33 cellular contexts compared by ENCODE assay signal in genomic region chr17:8075081-8075480, GRCh38. TPM values are rescaled to one million over a fixed set of nuclear protein-coding genes. Genes with fewer than 3 reads are reported as not detected.
"Had no signal": no experiment of that assay in that cellular context is flagged by ENCODE, and none has a peak within 500 bp of the region (broad histone marks: within the 10 kb centered on the region; RNA-seq: fewer than 3 reads in every experiment).

No MANE protein-coding gene starts in this region.

- H3K4me3 Mint-ChIP-seq: activated CD4-positive, alpha-beta memory T cell treated with anti-CD3 and anti-CD28 coated beads, Interleukin-2, amount 10 ng/mL, durations not matched to agents 7 days and 5 days; activated CD4-positive, alpha-beta T cell treated with anti-CD3 and anti-CD28 coated beads, Interleukin-2, amount 10 ng/mL, durations not matched to agents 7 days and 5 days; activated naive CD8-positive, alpha-beta T cell; activated T-cell treated with anti-CD3 and anti-CD28 coated beads, Interleukin-2, amount 50 U/mL, for 4 hours; neural crest cell had no signal

- ATAC-seq: activated T-cell treated with anti-CD3 and anti-CD28 coated beads, Interleukin-2, amount 50 U/mL, for 4 hours; heart right ventricle; sciatic nerve; stimulated activated naive B cell treated with anti-CD40 and anti-IgM and Interleukin-4, amounts not matched to agents 10 μg/mL and 1 μg/mL and 100 μg/mL, for 72 hours; WTC11 had no signal

- FAIRE-seq: bronchial epithelial cell, colon, small intestine had no signal

- DNase-seq: activated CD4-positive, alpha-beta memory T cell treated with anti-CD3 and anti-CD28 coated beads, Interleukin-2, amount 10 ng/mL, durations not matched to agents 7 days and 5 days; activated CD4-positive, alpha-beta T cell treated with anti-CD3 and anti-CD28 coated beads for 1 hour; activated CD4-positive, alpha-beta T cell treated with anti-CD3 and anti-CD28 coated beads, Interleukin-2, amount 10 ng/mL, durations not matched to agents 7 days and 5 days; activated T-cell treated with anti-CD3 and anti-CD28 coated beads, Interleukin-2, amount 50 U/mL, for 4 hours; anterior cingulate cortex; dermis blood vessel endothelial cell; effector CD4-positive, alpha-beta T cell; esophagus squamous epithelium; foreskin melanocyte; heart right ventricle; left ventricle myocardium inferior; small intestine; stimulated activated CD4-positive, alpha-beta T cell treated with anti-CD3 and anti-CD28 coated beads, Interleukin-1b, Interleukin-23, amount 100 ng/mL, for 48 hours; stimulated activated CD4-positive, alpha-beta T cell treated with anti-CD3 and anti-CD28 coated beads, Interleukin-4, amount 100 ng/mL, for 4 hours; stimulated activated CD8-positive, alpha-beta memory T cell treated with anti-CD3 and anti-CD28 coated beads, Interleukin-4, amount 100 ng/mL, for 48 hours; stimulated activated naive B cell treated with anti-CD40 and anti-IgM and Interleukin-4, amounts not matched to agents 10 μg/mL and 1 μg/mL and 100 μg/mL, for 72 hours; T-helper 1 cell; T1000 had no signal

- H3K9me3 ChIP-seq: esophagus squamous epithelium, heart right ventricle, left ventricle myocardium inferior, tibial nerve had no signal

- H3K9me3 Mint-ChIP-seq: activated CD4-positive, alpha-beta memory T cell treated with anti-CD3 and anti-CD28 coated beads, Interleukin-2, amount 10 ng/mL, durations not matched to agents 7 days and 5 days; activated CD4-positive, alpha-beta T cell treated with anti-CD3 and anti-CD28 coated beads, Interleukin-2, amount 10 ng/mL, durations not matched to agents 7 days and 5 days; activated T-cell treated with anti-CD3 and anti-CD28 coated beads, Interleukin-2, amount 50 U/mL, for 4 hours; activated T-helper 2 cell treated with anti-CD3 and anti-CD28 coated beads, Interferon-gamma antibody, Interleukin-2, Interleukin-4, amounts not matched to agents 10 μg/mL and 5 μg/mL and 100 μg/mL, durations not matched to agents 14 hours and 24 hours and 36 hours; neural crest cell; stimulated activated naive B cell treated with anti-CD40 and anti-IgM and Interleukin-4, amounts not matched to agents 10 μg/mL and 1 μg/mL and 100 μg/mL, for 72 hours; WTC11 had no signal

- H3K27ac ChIP-seq: epithelial cell of prostate, esophagus squamous epithelium, heart right ventricle, left ventricle myocardium inferior, tibial nerve had no signal

- H3K36me3 Mint-ChIP-seq: activated naive CD8-positive, alpha-beta T cell; stimulated activated naive B cell treated with anti-CD40 and anti-IgM and Interleukin-4, amounts not matched to agents 10 μg/mL and 1 μg/mL and 100 μg/mL, for 72 hours; WTC11 had no signal

- H3K27ac Mint-ChIP-seq: activated CD4-positive, alpha-beta memory T cell treated with anti-CD3 and anti-CD28 coated beads, Interleukin-2, amount 10 ng/mL, durations not matched to agents 7 days and 5 days; activated CD4-positive, alpha-beta T cell treated with anti-CD3 and anti-CD28 coated beads, Interleukin-2, amount 10 ng/mL, durations not matched to agents 7 days and 5 days; activated naive CD8-positive, alpha-beta T cell; activated T-helper 2 cell treated with anti-CD3 and anti-CD28 coated beads, Interferon-gamma antibody, Interleukin-2, Interleukin-4, amounts not matched to agents 10 μg/mL and 5 μg/mL and 100 μg/mL, durations not matched to agents 14 hours and 24 hours and 36 hours; stimulated activated naive B cell treated with anti-CD40 and anti-IgM and Interleukin-4, amounts not matched to agents 10 μg/mL and 1 μg/mL and 100 μg/mL, for 72 hours; WTC11 had no signal

- H3K36me3 ChIP-seq: esophagus squamous epithelium, heart right ventricle, left ventricle myocardium inferior, tibial nerve had no signal

- H3K4me3 ChIP-seq: esophagus squamous epithelium, heart right ventricle, left ventricle myocardium inferior, tibial nerve had no signal

RNA-seq across cellular contexts. Expression of gene ALOX12B, which starts 12.4 kb away (rescaled TPM):
- total RNA-seq: dermis blood vessel endothelial cell, glomerular endothelial cell, heart right ventricle, left ventricle myocardium inferior, lung microvascular endothelial cell, neural crest cell, omental fat pad, sciatic nerve, temporal lobe, tibial nerve had no signal
- polyA plus RNA-seq: heart right ventricle, urinary bladder had no signal

RNA-seq across cellular contexts. Expression of gene ALOX15B, which starts 36.2 kb away (rescaled TPM):
- total RNA-seq: activated CD4-positive, alpha-beta memory T cell treated with anti-CD3 and anti-CD28 coated beads, Interleukin-2, amount 10 ng/mL, durations not matched to agents 7 days and 5 days; activated CD4-positive, alpha-beta T cell treated with anti-CD3 and anti-CD28 coated beads, Interleukin-2, amount 10 ng/mL, durations not matched to agents 7 days and 5 days; activated T-helper 2 cell treated with anti-CD3 and anti-CD28 coated beads, Interferon-gamma antibody, Interleukin-2, Interleukin-4, amounts not matched to agents 10 μg/mL and 5 μg/mL and 100 μg/mL, durations not matched to agents 14 hours and 24 hours and 36 hours; dermis blood vessel endothelial cell; glomerular endothelial cell; left ventricle myocardium inferior; lung microvascular endothelial cell; neural crest cell; sciatic nerve; temporal lobe; urinary bladder had no signal

RNA-seq across cellular contexts. Expression of gene ALOXE3, which starts 43.2 kb away (rescaled TPM):
- total RNA-seq: activated CD4-positive, alpha-beta memory T cell treated with anti-CD3 and anti-CD28 coated beads, Interleukin-2, amount 10 ng/mL, durations not matched to agents 7 days and 5 days; activated CD4-positive, alpha-beta T cell treated with anti-CD3 and anti-CD28 coated beads, Interleukin-2, amount 10 ng/mL, durations not matched to agents 7 days and 5 days; activated T-cell treated with anti-CD3 and anti-CD28 coated beads, Interleukin-2, amount 50 U/mL, for 4 hours; activated T-helper 2 cell treated with anti-CD3 and anti-CD28 coated beads, Interferon-gamma antibody, Interleukin-2, Interleukin-4, amounts not matched to agents 10 μg/mL and 5 μg/mL and 100 μg/mL, durations not matched to agents 14 hours and 24 hours and 36 hours; dermis blood vessel endothelial cell; glomerular endothelial cell; heart right ventricle; left ventricle myocardium inferior; lung microvascular endothelial cell; mucosa of gallbladder; neural crest cell; sciatic nerve; tibial nerve; urinary bladder had no signal
- polyA plus RNA-seq: urinary bladder had no signal

RNA-seq across cellular contexts. Expression of gene HES7, which starts 48.8 kb away (rescaled TPM):
- total RNA-seq: dermis blood vessel endothelial cell, esophagus squamous epithelium, glomerular endothelial cell, left ventricle myocardium inferior, lung microvascular endothelial cell, urinary bladder had no signal
